In the genomic region with DNA sequence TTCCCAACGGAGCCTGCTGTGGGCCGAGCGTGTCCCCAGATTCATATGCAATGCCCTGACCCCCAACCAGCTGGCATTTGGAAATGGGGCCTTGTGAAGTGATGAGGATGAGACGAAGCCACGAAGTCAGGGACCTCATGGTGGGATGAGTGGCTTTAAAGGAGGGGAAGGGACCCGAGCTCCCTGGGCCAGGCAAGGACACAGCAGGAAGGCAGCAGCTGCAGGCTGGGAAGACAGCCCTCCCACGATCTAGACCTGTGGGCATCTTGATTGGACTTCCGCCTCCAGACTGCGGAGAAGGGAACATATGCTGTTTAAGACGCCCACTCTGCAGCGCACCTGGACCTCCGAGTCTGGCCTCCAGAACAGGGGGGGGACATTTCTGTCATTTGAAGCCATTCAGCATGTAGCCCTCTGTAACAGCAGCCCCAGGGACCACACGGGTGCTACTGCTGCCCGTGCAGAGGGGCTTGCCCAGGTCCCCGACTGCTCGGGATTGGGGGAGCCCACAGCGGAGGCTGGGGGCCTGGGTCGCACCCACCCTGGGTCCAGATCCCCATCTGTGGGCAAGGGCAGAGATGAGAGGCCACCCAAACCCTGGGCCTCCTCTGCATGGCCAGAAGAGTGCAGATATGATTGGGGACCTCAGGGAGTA, we compare ENCODE assay signal across 1 cellular context.
TF ChIP-seq lines count a peak whose summit lies in the region.

No MANE protein-coding gene starts in this region.

TF ChIP-seq in H1, 55 proteins besides CTCF, POLR2A, EP300 and RAD21:
- no peak for TF ChIP-seq TCF12 (IDR thresholded peaks at IDR 0.05; ENCODE audit: low read depth, low read length)
- TF ChIP-seq USF2 (IDR thresholded peaks at IDR 0.05; ENCODE audit: low read length): no peak
- TF ChIP-seq KDM1A (IDR thresholded peaks at IDR 0.05; ENCODE audit: borderline replicate concordance, low read length): no peak
- TF ChIP-seq BRCA1 (IDR thresholded peaks at IDR 0.05; ENCODE audit: low read depth, low read length): no peak
- TF ChIP-seq SRF (IDR thresholded peaks at IDR 0.05; ENCODE audit: low read depth, low read length): no peak
- no peak for TF ChIP-seq POU5F1 (IDR thresholded peaks at IDR 0.05; ENCODE audit: low read depth, low read length)
- no peak for TF ChIP-seq RBBP5 (IDR thresholded peaks at IDR 0.05; ENCODE audit: borderline replicate concordance, low read depth, low read length)
- no peak for TF ChIP-seq SIN3A (conservative IDR thresholded peaks at IDR 0.05 in 1 of 2, IDR thresholded peaks at IDR 0.05 in 1 of 2; ENCODE audit: low read depth in 1 of 2, low read length in 2 of 2)
